Comparison of ENCODE assay signal across 9 cellular contexts in genomic region chrY:6217045-6217444, GRCh38. TPM values are rescaled to one million over a fixed set of nuclear protein-coding genes. Genes with fewer than 3 reads are reported as not detected.
"Had no signal": no experiment of that assay in that cellular context is flagged by ENCODE, and none has a peak within 500 bp of the region (broad histone marks: within the 10 kb centered on the region; RNA-seq: fewer than 3 reads in every experiment).

No MANE protein-coding gene starts in this region.

RNA-seq across cellular contexts. Expression of gene TSPY2, which starts 29.0 kb away (rescaled TPM):
- total RNA-seq: LHCN-M2, MCF 10A, NCI-H460, OCI-LY7, PC-9, Right ventricle myocardium inferior, RPMI7951, SJCRH30, SK-MEL-5 had no signal
